In genomic region chr5:94168151-94168550, GRCh38 we compare ENCODE assay signal across 3 cellular contexts.
"Had no signal": no experiment of that assay in that cellular context is flagged by ENCODE, and none has a peak within 500 bp of the region (broad histone marks: within the 10 kb centered on the region; RNA-seq: fewer than 3 reads in every experiment).

No MANE protein-coding gene starts in this region.

- DNase-seq: GDM1, GF-D8 had no signal

- ATAC-seq: GM12878 had no signal

- H3K4me3 ChIP-seq: GM12878 had no signal
